Comparison of ENCODE assay signal across 20 cellular contexts in the genomic region with DNA sequence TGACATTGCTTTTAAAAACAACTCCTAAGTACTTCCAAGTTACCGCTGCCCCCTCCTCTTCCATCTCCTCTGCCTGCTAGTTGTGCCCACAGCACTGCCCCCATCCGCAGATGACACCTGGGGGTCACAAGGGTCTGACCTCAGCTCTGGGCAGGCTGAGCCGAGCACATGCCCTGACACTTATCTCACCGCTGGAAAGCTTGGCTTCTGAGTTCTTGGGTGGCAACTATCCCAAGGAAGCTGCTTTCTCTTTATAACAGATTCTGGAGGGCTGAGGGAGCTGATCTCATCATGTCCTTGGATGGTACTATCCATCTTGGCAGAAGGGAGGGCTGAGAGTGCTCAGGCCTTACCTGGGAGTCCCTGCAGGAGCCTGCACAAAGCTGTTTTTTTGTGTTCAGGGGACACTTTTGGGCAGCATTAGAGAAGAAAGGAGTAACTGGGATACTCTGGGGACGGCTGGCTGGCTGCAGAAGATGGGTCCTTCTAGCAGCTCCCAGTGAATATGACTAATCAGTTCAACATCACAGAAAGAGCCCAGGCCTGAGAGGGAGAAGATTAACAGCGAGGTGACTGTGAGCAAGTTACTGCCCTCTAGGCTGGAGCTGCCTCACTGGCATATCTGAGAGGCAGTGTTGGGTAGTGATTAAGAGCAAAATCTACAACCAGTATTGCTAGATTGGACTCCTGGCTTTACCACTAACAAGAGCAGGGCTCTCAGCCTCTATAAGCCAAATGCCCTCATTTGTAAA.
A peak's percentile ranks its signal among the peaks of the same experiment; 100 is the strongest.
DNase-seq lines count a peak whose midpoint lies in the region; ATAC-seq, FAIRE-seq and TF ChIP-seq lines count a peak whose summit lies in the region.
"Had no signal": no experiment of that assay in that cellular context is flagged by ENCODE, and none has a peak within 500 bp of the region (broad histone marks: within the 10 kb centered on the region; RNA-seq: fewer than 3 reads in every experiment).

No MANE protein-coding gene starts in this region.

- no peaks in the 10 kb centered on the region for H3K79me2 ChIP-seq in K562 (ENCODE audit: control insufficient read depth, insufficient read depth, low read length)

- in situ Hi-C loops in K562 (cut with MboI): no loop called here

- H3K9ac ChIP-seq in K562 (ENCODE audit: insufficient read depth in 1 of 2, low read depth in 2 of 2, low read length in 2 of 2): no peak overlapping the region
- no peak overlapping the region for H3K9ac ChIP-seq in liver (ENCODE audit: low read depth in 1 of 2, low read length in 2 of 2)

- H3K4me1 ChIP-seq in K562 (replicated peaks in 1 of 2; ENCODE audit: control insufficient read depth in 2 of 2, insufficient read depth in 2 of 2, low read length in 2 of 2) (peaks cover 13 to 29% of the 10 kb centered on the region in 2 experiments; a peak in 4 of 5 replicates), liver (ENCODE audit: control insufficient read depth in 4 of 4, insufficient read depth in 4 of 4, low read length in 3 of 4) (peaks cover 11 to 53% (median 35%) of the 10 kb centered on the region in 4 donors)
- H3K4me1 ChIP-seq: prostate gland had no signal

- TF ChIP-seq RAD21 in K562 (CRISPR knock-in tag; conservative IDR thresholded peaks at IDR 0.05 in 1 of 2, IDR thresholded peaks at IDR 0.05 in 1 of 2) (no peak), liver (IDR thresholded peaks at IDR 0.05) (no peak)

- no peak overlapping the region for H3K27ac ChIP-seq in K562 (ENCODE audit: extremely low read depth, low read depth, low read length)
- peak overlapping the region; percentile 39 to 64 for H3K27ac ChIP-seq in liver (ENCODE audit: low read depth in 1 of 2, low read length in 2 of 2)
- H3K27ac ChIP-seq in substantia nigra (ENCODE audit: low read depth, low read length, poor library complexity, severe bottlenecking): no peak overlapping the region
- H3K27ac ChIP-seq: prostate gland had no signal

- no peak overlapping the region for H3K4me2 ChIP-seq in K562 (ENCODE audit: insufficient read depth, low read length)

- BruUV-seq in K562 (replicated peaks; lab: Mats Ljungman, UMichigan): no TSS peak

- intact Hi-C loops in K562 (cut with micrococcal nuclease): no loop called here

- DNase-seq in A172 (ENCODE audit: low spot score) (peak; percentile 27), LHCN-M2 (ENCODE audit: low read depth) (peak; percentile 39), K562 (ENCODE audit: extremely low read depth in 1 of 4, low spot score in 3 of 4) (peak in 2 of 4 experiments; percentile 47 to 48), NCI-H2107 treated with DMSO at 0.1 percent for 48 hours (lab: John Stamatoyannopoulos, UW; ENCODE audit: unreplicated experiment) (no peak), substantia nigra (lab: John Stamatoyannopoulos, UW) (no peak), RPMI8226 (no peak)
- DNase-seq: activated CD4-positive, alpha-beta T cell treated with anti-CD3 and anti-CD28 coated beads, Interleukin-2, amount 50 U/mL, for 1 hour; activated naive CD4-positive, alpha-beta T cell; CD8-positive, alpha-beta T cell; cortex of kidney; DMS79; H7; NCI-H1694 treated with DMSO at 0.1 percent for 48 hours; stimulated activated naive B cell treated with anti-CD40 and anti-IgM and Interleukin-4, amounts not matched to agents 10 μg/mL and 1 μg/mL and 100 μg/mL, for 72 hours; trophoblast cell had no signal

- H3K9me1 ChIP-seq in K562 (ENCODE audit: control insufficient read depth, insufficient read depth, low read length): no peaks in the 10 kb centered on the region

- H4K20me1 ChIP-seq in K562 (replicated peaks; ENCODE audit: control insufficient read depth, insufficient read depth, low read length): no peaks in the 10 kb centered on the region

- no peak overlapping the region for H2AFZ ChIP-seq in K562 (ENCODE audit: low read depth, low read length)

- no peak overlapping the region for H3K4me3 ChIP-seq in K562
- H3K4me3 ChIP-seq in liver (ENCODE audit: low read depth in 1 of 3, low read length in 3 of 3): no peak overlapping the region
- H3K4me3 ChIP-seq: prostate gland had no signal

- peak; percentile 34 for ATAC-seq in K562
- no peak for ATAC-seq in HG02678 (IDR thresholded peaks at IDR 0.05; ENCODE audit: unreplicated experiment)
- ATAC-seq: CD8-positive, alpha-beta T cell; natural killer cell treated with Interleukin-12 subunit alpha and Interleukin-12 subunit beta and Interleukin-15 and Interleukin-18, amount 100 ng/mL, for 72 hours; stimulated activated naive B cell treated with anti-CD40 and anti-IgM and Interleukin-4, amounts not matched to agents 10 μg/mL and 1 μg/mL and 100 μg/mL, for 72 hours had no signal

- H3K9me3 ChIP-seq in K562 (replicated peaks; ENCODE audit: control insufficient read depth, insufficient read depth, low read depth, low read length): no peaks in the 10 kb centered on the region
- no peaks in the 10 kb centered on the region for H3K9me3 ChIP-seq in liver (ENCODE audit: control insufficient read depth in 4 of 4, low read length in 3 of 4)
- H3K9me3 ChIP-seq: prostate gland had no signal

- WGBS in K562 (ENCODE audit: insufficient coverage, low coverage, missing lambda C conversion rate): 23% methylated on average over 6 of the region's 6 CpGs
- 51% methylated on average over 6 of the region's 6 CpGs for WGBS in liver

- H3K27me3 ChIP-seq in K562 (ENCODE audit: control insufficient read depth in 2 of 2, insufficient read depth in 2 of 2, low read length in 2 of 2) (no peaks in the 10 kb centered on the region), liver (ENCODE audit: control insufficient read depth in 4 of 4, insufficient read depth in 4 of 4, low read length in 3 of 4) (no peaks in the 10 kb centered on the region)

- peak in 1 of 3 experiments; percentile 0; a peak in 1 of 6 replicates for TF ChIP-seq CTCF in K562 (IDR thresholded peaks at IDR 0.05 in 2 of 3, conservative IDR thresholded peaks at IDR 0.05 in 1 of 3; ENCODE audit: insufficient read depth in 2 of 3, low read depth in 1 of 3, low read length in 3 of 3)
- no peak for TF ChIP-seq CTCF in liver (IDR thresholded peaks at IDR 0.05; ENCODE audit: low read depth, low read length, missing input control)

- CTCF ChIA-PET in K562 (lab: Yijun Ruan, JAX; ENCODE audit: low intra/inter-chr PET ratio): no interaction called here

- POLR2A ChIA-PET in K562 (lab: Yijun Ruan, JAX): interaction anchor here (0.8 to 1.7 kb wide), 5 partner anchors 10 to 21 kb away, joined by 3 to 6 read pairs (median 4); no protein-coding TSS in a partner anchor

- H3K36me3 ChIP-seq in K562 (ENCODE audit: control insufficient read depth, insufficient read depth, low read length): no peaks in the 10 kb centered on the region
- no peaks in the 10 kb centered on the region for H3K36me3 ChIP-seq in liver (ENCODE audit: control insufficient read depth in 4 of 4, insufficient read depth in 3 of 4, low read depth in 1 of 4, low read length in 3 of 4)
- H3K36me3 ChIP-seq: prostate gland had no signal

- no peak for FAIRE-seq in K562 (lab: Jason Lieb, UNC)
- FAIRE-seq: islet of Langerhans had no signal

- TF ChIP-seq POLR2A in K562 (conservative IDR thresholded peaks at IDR 0.05): no peak

- no peak for TF ChIP-seq EP300 in K562 (IDR thresholded peaks at IDR 0.05; ENCODE audit: low read length)

TF ChIP-seq in K562, 482 proteins besides CTCF, POLR2A, EP300 and RAD21:
- TF ChIP-seq, protein P1, sequence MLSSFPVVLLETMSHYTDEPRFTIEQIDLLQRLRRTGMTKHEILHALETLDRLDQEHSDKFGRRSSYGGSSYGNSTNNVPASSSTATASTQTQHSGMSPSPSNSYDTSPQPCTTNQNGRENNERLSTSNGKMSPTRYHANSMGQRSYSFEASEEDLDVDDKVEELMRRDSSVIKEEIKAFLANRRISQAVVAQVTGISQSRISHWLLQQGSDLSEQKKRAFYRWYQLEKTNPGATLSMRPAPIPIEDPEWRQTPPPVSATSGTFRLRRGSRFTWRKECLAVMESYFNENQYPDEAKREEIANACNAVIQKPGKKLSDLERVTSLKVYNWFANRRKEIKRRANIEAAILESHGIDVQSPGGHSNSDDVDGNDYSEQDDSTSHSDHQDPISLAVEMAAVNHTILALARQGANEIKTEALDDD (IDR thresholded peaks at IDR 0.05): peak; percentile 49; the same call in 1 of the 2 replicates
- no peak for TF ChIP-seq TEAD1 (CRISPR knock-in tag; IDR thresholded peaks at IDR 0.05)
- TF ChIP-seq ZNF263 (CRISPR knock-in tag; IDR thresholded peaks at IDR 0.05; ENCODE audit: borderline replicate concordance): no peak
- peak; percentile 21; the same call in 1 of the 2 replicates for TF ChIP-seq TCF3 (CRISPR knock-in tag; IDR thresholded peaks at IDR 0.05)
- TF ChIP-seq PHB (CRISPR knock-in tag; IDR thresholded peaks at IDR 0.05): no peak
- TF ChIP-seq ZNF212 (CRISPR knock-in tag; IDR thresholded peaks at IDR 0.05): no peak
- no peak for TF ChIP-seq HOXB6 (CRISPR knock-in tag; IDR thresholded peaks at IDR 0.05; ENCODE audit: borderline replicate concordance)
- TF ChIP-seq CBFA2T3 (IDR thresholded peaks at IDR 0.05): peak; percentile 57

TF ChIP-seq in liver, 16 proteins besides CTCF, POLR2A, EP300 and RAD21:
- peak; percentile 68 for TF ChIP-seq MAX (IDR thresholded peaks at IDR 0.05)
- TF ChIP-seq EGR1 (IDR thresholded peaks at IDR 0.05; ENCODE audit: low read depth in 2 of 2): no peak
- peak; percentile 8 for TF ChIP-seq NR2F2 (IDR thresholded peaks at IDR 0.05)
- TF ChIP-seq HNF4A (conservative IDR thresholded peaks at IDR 0.05): peak in 1 of 2 donors; percentile 4
TF ChIP-seq in liver: peak in this region for 3.

Comparison
In these comparisons a context has a peak if more than half of its experiments do, and no peak if none do; other contexts are left out.
1. DNase-seq: peak in A172 (single experiment) and LHCN-M2 (single experiment); none in NCI-H2107 treated with DMSO at 0.1 percent for 48 hours (single experiment), substantia nigra (0 of 49) and RPMI8226 (single experiment).
2. H3K27ac ChIP-seq: peak in liver (2 of 2); none in K562 (single experiment) and substantia nigra (single experiment).